1 cellular context compared by ENCODE assay signal in the genomic region with DNA sequence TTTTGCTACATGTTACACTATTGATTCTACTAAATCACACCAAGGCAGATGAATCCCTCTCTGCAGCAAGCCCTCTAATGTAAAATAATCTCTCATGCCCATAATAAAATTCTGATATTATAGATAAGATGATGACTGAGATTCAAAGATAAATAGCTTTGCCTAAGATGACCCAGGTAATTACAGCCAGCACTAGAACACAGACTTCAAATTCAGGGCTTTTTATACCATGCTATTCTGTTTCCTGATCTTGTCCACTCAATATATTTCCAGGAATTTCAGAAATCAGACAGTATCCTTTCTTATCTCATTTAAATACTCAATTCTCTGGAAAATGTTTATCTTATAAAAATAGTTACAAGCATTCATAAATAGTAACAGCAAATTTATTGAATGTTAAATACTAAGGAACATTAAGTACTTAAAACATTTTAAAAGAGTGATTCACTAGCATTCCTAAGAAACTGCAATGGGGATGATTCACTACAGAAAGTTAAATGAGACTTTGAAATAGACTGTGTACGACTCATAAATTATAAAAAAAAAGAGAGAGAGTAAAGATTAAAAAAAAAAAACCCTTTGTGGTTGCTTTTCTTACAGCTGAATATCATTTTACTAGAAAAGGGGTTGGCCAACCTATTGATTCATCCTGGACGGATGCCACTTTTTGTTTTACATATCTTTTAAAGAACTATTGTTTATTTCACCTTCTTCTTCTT.
TF ChIP-seq lines count a peak whose summit lies in the region.

No MANE protein-coding gene starts in this region.

TF ChIP-seq in HepG2, 621 proteins besides CTCF, POLR2A, EP300 and RAD21:
- TF ChIP-seq HNRNPH1 (optimal IDR thresholded peaks at IDR 0.05; ENCODE audit: low read depth, low read length) (no peak), ZNF296 (CRISPR knock-in tag; conservative IDR thresholded peaks at IDR 0.05) (no peak)
TF ChIP-seq in HepG2: peak in this region for 0.
